13 cellular contexts compared by ENCODE assay signal in genomic region chr18:79765491-79766245, GRCh38. TPM values are rescaled to one million over a fixed set of nuclear protein-coding genes. Genes with fewer than 3 reads are reported as not detected.
DNase-seq lines count a peak whose midpoint lies in the region; ATAC-seq and TF ChIP-seq lines count a peak whose summit lies in the region.
"Had no signal": no experiment of that assay in that cellular context is flagged by ENCODE, and none has a peak within 500 bp of the region (broad histone marks: within the 10 kb centered on the region; RNA-seq: fewer than 3 reads in every experiment).

No MANE protein-coding gene starts in this region.

- no peak overlapping the region for H3K4me3 Mint-ChIP-seq in activated B cell treated with CpG ODN at 0.5 μM for 24 hours
- H3K4me3 Mint-ChIP-seq in nephron progenitor cell, result no peak overlapping the region
- H3K4me3 Mint-ChIP-seq: activated naive CD4-positive, alpha-beta T cell treated with anti-CD3 and anti-CD28 coated beads for 36 hours had no signal

- no peak overlapping the region for H2BK5ac ChIP-seq in mesenchymal stem cell (ENCODE audit: low read depth, low read length, poor library complexity, severe bottlenecking)

- TF ChIP-seq CTCF in BJ (IDR thresholded peaks at IDR 0.05; ENCODE audit: insufficient read depth, low read depth, low read length) (no peak), activated B cell treated with CpG ODN at 0.5 μM for 24 hours (IDR thresholded peaks at IDR 0.05) (no peak), nephron progenitor cell (IDR thresholded peaks at IDR 0.05) (no peak)

- DNase-seq in A172 (ENCODE audit: low spot score), result peak; percentile 1
- peak; percentile 3 for DNase-seq in BJ (ENCODE audit: low read depth)
- peak; percentile 3 for DNase-seq in activated B cell treated with CpG ODN at 0.5 μM for 24 hours
- DNase-seq in mesenchymal stem cell, result no peak
- no peak for DNase-seq in NCI-H1694 (lab: John Stamatoyannopoulos, UW)
- DNase-seq in nephron progenitor cell, result no peak
- DNase-seq: activated naive CD4-positive, alpha-beta T cell treated with anti-CD3 and anti-CD28 coated beads for 36 hours; stomach had no signal

- H2BK12ac ChIP-seq in mesenchymal stem cell (ENCODE audit: low read length in 2 of 2), result no peak overlapping the region

- H3K27ac Mint-ChIP-seq in activated B cell treated with CpG ODN at 0.5 μM for 24 hours, result no peak overlapping the region
- no peak overlapping the region for H3K27ac Mint-ChIP-seq in nephron progenitor cell
- H3K27ac Mint-ChIP-seq: activated naive CD4-positive, alpha-beta T cell treated with anti-CD3 and anti-CD28 coated beads for 36 hours had no signal

- peaks cover 28% of the 10 kb centered on the region for H3K9me3 ChIP-seq in mesenchymal stem cell (ENCODE audit: control insufficient read depth, low read length)

- ATAC-seq in activated B cell treated with CpG ODN at 0.5 μM for 24 hours (ENCODE audit: low read depth) (no peak), HG03571 (IDR thresholded peaks at IDR 0.05; ENCODE audit: unreplicated experiment) (no peak), HG02938 (IDR thresholded peaks at IDR 0.05; ENCODE audit: unreplicated experiment) (no peak)
- ATAC-seq: left lung had no signal

- no peak overlapping the region for H3K14ac ChIP-seq in mesenchymal stem cell (ENCODE audit: low read length in 2 of 2)

- H2AFZ ChIP-seq in mesenchymal stem cell (ENCODE audit: low read depth, low read length), result no peak overlapping the region

- no peak overlapping the region for H2BK120ac ChIP-seq in mesenchymal stem cell (ENCODE audit: low read depth, low read length)

- POLR2A ChIA-PET in BJ (lab: Charles Lee), result interaction anchor here (0.5 kb wide), 1 partner anchor 23 kb away, joined by 13 read pairs; no protein-coding TSS in a partner anchor
- POLR2A ChIA-PET in activated B cell treated with CpG ODN at 0.5 μM for 24 hours (lab: Charles Lee), result no interaction called here

- H3K4me1 Mint-ChIP-seq in activated B cell treated with CpG ODN at 0.5 μM for 24 hours, result no peaks in the 10 kb centered on the region
- no peaks in the 10 kb centered on the region for H3K4me1 Mint-ChIP-seq in nephron progenitor cell

- H3K9me3 Mint-ChIP-seq in activated B cell treated with CpG ODN at 0.5 μM for 24 hours (peaks cover 17% of the 10 kb centered on the region), nephron progenitor cell (peaks cover 74% of the 10 kb centered on the region)

- CTCF ChIA-PET in BJ (lab: Yijun Ruan, JAX), result interaction anchor here (0.9 kb wide), 1 partner anchor 18 kb away, joined by 3 read pairs; no protein-coding TSS in a partner anchor
- CTCF ChIA-PET in activated B cell treated with CpG ODN at 0.5 μM for 24 hours (lab: Charles Lee), result no interaction called here

- no peaks in the 10 kb centered on the region for H3K4me1 ChIP-seq in mesenchymal stem cell (ENCODE audit: control insufficient read depth, insufficient read depth, low read depth, low read length)
- H3K4me1 ChIP-seq: BLaER1, left lung, stomach had no signal

- H3K4ac ChIP-seq in mesenchymal stem cell (ENCODE audit: low read depth in 1 of 2, low read length in 2 of 2), result no peak overlapping the region

- no peaks in the 10 kb centered on the region for H3K79me1 ChIP-seq in mesenchymal stem cell (replicated peaks; ENCODE audit: low read length, poor library complexity, severe bottlenecking)

- no peak overlapping the region for H3K23ac ChIP-seq in mesenchymal stem cell (ENCODE audit: low read length in 2 of 2)

- peak overlapping the region; percentile 43 for H3K9ac ChIP-seq in mesenchymal stem cell (ENCODE audit: low read length)
- H3K9ac ChIP-seq: BLaER1 had no signal

- H3K36me3 Mint-ChIP-seq in activated B cell treated with CpG ODN at 0.5 μM for 24 hours (ENCODE audit: low read depth), result peaks cover 2% of the 10 kb centered on the region
- peaks cover 4% of the 10 kb centered on the region for H3K36me3 Mint-ChIP-seq in nephron progenitor cell (ENCODE audit: low read depth)

- H4K8ac ChIP-seq in mesenchymal stem cell (ENCODE audit: low read length), result no peak overlapping the region

- H2BK15ac ChIP-seq in mesenchymal stem cell (ENCODE audit: low read depth, poor library complexity, severe bottlenecking), result no peak overlapping the region

- H3K36me3 ChIP-seq in BJ (ENCODE audit: control insufficient read depth, insufficient read depth, low read length), result no peaks in the 10 kb centered on the region
- H3K36me3 ChIP-seq in mesenchymal stem cell (ENCODE audit: control insufficient read depth in 1 of 2, insufficient read depth in 2 of 2, low read depth in 1 of 2, low read length in 2 of 2), result no peaks in the 10 kb centered on the region
- H3K36me3 ChIP-seq: BLaER1, left lung, stomach had no signal

- intact Hi-C loops in activated B cell treated with CpG ODN at 0.5 μM for 24 hours (cut with micrococcal nuclease), result no loop called here

- no peak overlapping the region for H2AK5ac ChIP-seq in mesenchymal stem cell (ENCODE audit: low read length, severe bottlenecking)

- no peak overlapping the region for H3K4me2 ChIP-seq in mesenchymal stem cell (ENCODE audit: low read length, poor library complexity, severe bottlenecking)
- H3K4me2 ChIP-seq: BLaER1 had no signal

- no peak overlapping the region for H3K27ac ChIP-seq in mesenchymal stem cell (ENCODE audit: low read length, poor library complexity, severe bottlenecking)
- H3K27ac ChIP-seq: BLaER1, left lung, stomach had no signal

- H3K27me3 ChIP-seq in BJ (ENCODE audit: control insufficient read depth, insufficient read depth, low read length) (peaks cover 7% of the 10 kb centered on the region; the same call in 1 of the 2 replicates), mesenchymal stem cell (ENCODE audit: control insufficient read depth in 1 of 2, insufficient read depth in 1 of 2, low read length in 2 of 2) (peaks cover 0 to 4% of the 10 kb centered on the region in 2 experiments)
- H3K27me3 ChIP-seq: BLaER1 had no signal

- H3K4me3 ChIP-seq in BJ (ENCODE audit: low read depth, low read length) (no peak overlapping the region), mesenchymal stem cell (ENCODE audit: insufficient read depth in 1 of 2, low read depth in 1 of 2, low read length in 2 of 2) (no peak overlapping the region)
- H3K4me3 ChIP-seq: BLaER1, left lung, stomach had no signal

- H4K91ac ChIP-seq in mesenchymal stem cell (ENCODE audit: low read length), result no peak overlapping the region

- 78% methylated on average over 14 of the region's 14 CpGs for WGBS in mesenchymal stem cell

- H3K27me3 Mint-ChIP-seq in activated B cell treated with CpG ODN at 0.5 μM for 24 hours, result peaks cover 3% of the 10 kb centered on the region
- peaks cover 25% of the 10 kb centered on the region for H3K27me3 Mint-ChIP-seq in nephron progenitor cell (ENCODE audit: low read depth, poor library complexity)

- no peak overlapping the region for H3K18ac ChIP-seq in mesenchymal stem cell (ENCODE audit: low read depth in 1 of 2, low read length in 2 of 2)

RNA-seq across cellular contexts. Expression of gene KCNG2, which starts 32.1 kb away (rescaled TPM):
- total RNA-seq in A172 (2014; rRNA removed; shearing (Covaris generic)), result not detected in 2 replicates
- polyA plus RNA-seq in BJ (2011; rRNA removed), result not detected in 2 replicates
- not detected in 2 replicates for polyA minus RNA-seq in BJ (2011; rRNA and poly(A)+ RNA removed)
- total RNA-seq in activated B cell treated with CpG ODN at 0.5 μM for 24 hours, result not detected in 2 replicates
- polyA plus RNA-seq in mesenchymal stem cell (2013, experiment 1 of 2), result 0.30 TPM
- 0.34 TPM for polyA plus RNA-seq in mesenchymal stem cell (2013, experiment 2 of 2)
- total RNA-seq: activated naive CD4-positive, alpha-beta T cell treated with anti-CD3 and anti-CD28 coated beads for 36 hours; bronchial epithelial cell had no signal

Comparison
In these comparisons a context has a peak if more than half of its experiments do, and no peak if none do; other contexts are left out.
1. DNase-seq: peak in A172 (single experiment), BJ (single experiment) and activated B cell treated with CpG ODN at 0.5 μM for 24 hours (single experiment); none in mesenchymal stem cell (single experiment), NCI-H1694 (single experiment) and nephron progenitor cell (single experiment).